Comparison of ENCODE assay signal across 10 cellular contexts in genomic region chr5:134547579-134547978, GRCh38. TPM values are rescaled to one million over a fixed set of nuclear protein-coding genes. Genes with fewer than 3 reads are reported as not detected.
DNase-seq lines count a peak whose midpoint lies in the region; ATAC-seq and TF ChIP-seq lines count a peak whose summit lies in the region.
"Had no signal": no experiment of that assay in that cellular context is flagged by ENCODE, and none has a peak within 500 bp of the region (broad histone marks: within the 10 kb centered on the region; RNA-seq: fewer than 3 reads in every experiment).

No MANE protein-coding gene starts in this region.

- H3K9me3 ChIP-seq in CD4-positive, alpha-beta T cell (ENCODE audit: control insufficient read depth, low read length): no peaks in the 10 kb centered on the region

- no peak for DNase-seq in CD4-positive, alpha-beta T cell
- peak; percentile 78 for DNase-seq in NCI-H226
- peak; percentile 71 for DNase-seq in dedifferentiated amniotic fluid mesenchymal stem cell (ENCODE audit: extremely low spot score)
- no peak for DNase-seq in omental fat pad (ENCODE audit: low spot score)
- DNase-seq in NCI-H526 (lab: John Stamatoyannopoulos, UW): no peak
- DNase-seq in stimulated activated CD4-positive, alpha-beta T cell treated with anti-CD3 and anti-CD28 coated beads, Interleukin-1b, Interleukin-23, amount 100 ng/mL, for 48 hours: no peak
- DNase-seq: activated T-cell treated with anti-CD3 and anti-CD28 coated beads, Interleukin-2, amount 50 U/mL, for 72 hours; glutamatergic neuron had no signal

- peaks cover 69% of the 10 kb centered on the region for H3K4me1 Mint-ChIP-seq in CD4-positive, alpha-beta T cell (ENCODE audit: low read depth)

- no peak overlapping the region for H3K4me3 Mint-ChIP-seq in CD4-positive, alpha-beta T cell
- H3K4me3 Mint-ChIP-seq: activated T-cell treated with anti-CD3 and anti-CD28 coated beads, Interleukin-2, amount 50 U/mL, for 72 hours had no signal

- H3K36me3 Mint-ChIP-seq in CD4-positive, alpha-beta T cell (ENCODE audit: low read depth): peaks cover 82% of the 10 kb centered on the region

- no peaks in the 10 kb centered on the region for H3K9me3 Mint-ChIP-seq in CD4-positive, alpha-beta T cell
- H3K9me3 Mint-ChIP-seq: activated T-cell treated with anti-CD3 and anti-CD28 coated beads, Interleukin-2, amount 50 U/mL, for 72 hours had no signal

- peak overlapping the region; percentile 90 for H3K27ac Mint-ChIP-seq in CD4-positive, alpha-beta T cell

- POLR2A ChIA-PET in CD4-positive, alpha-beta T cell (lab: Charles Lee): interaction anchor here (0.9 to 4.4 kb wide), 4 partner anchors 8 to 136 kb away, joined by 3 to 24 read pairs (median 3); partner anchors contain the start of genes CDKN2AIPNL and JADE2

- H3K27me3 ChIP-seq in CD4-positive, alpha-beta T cell (ENCODE audit: control insufficient read depth, insufficient read depth, low read length): no peaks in the 10 kb centered on the region

- no peak for ATAC-seq in CD4-positive, alpha-beta T cell (ENCODE audit: poor library complexity)
- peak; percentile 71 for ATAC-seq in omental fat pad (ENCODE audit: low FRiP score)
- ATAC-seq in GM19467 (IDR thresholded peaks at IDR 0.05; ENCODE audit: unreplicated experiment): no peak
- no peak for ATAC-seq in HG03469 (IDR thresholded peaks at IDR 0.05; ENCODE audit: unreplicated experiment)
- ATAC-seq: activated T-cell treated with anti-CD3 and anti-CD28 coated beads, Interleukin-2, amount 50 U/mL, for 72 hours had no signal

- CTCF ChIA-PET in CD4-positive, alpha-beta T cell (lab: Charles Lee): interaction anchor here (1.2 to 4.8 kb wide), 3 partner anchors 20 to 40 kb away, joined by 3 to 36 read pairs (median 5); no protein-coding TSS in a partner anchor

- intact Hi-C loops in CD4-positive, alpha-beta T cell (cut with DNase I, micrococcal nuclease): no loop called here

- H3K27ac ChIP-seq in CD4-positive, alpha-beta T cell (ENCODE audit: low read depth, low read length): no peak overlapping the region

- no peak for TF ChIP-seq CTCF in CD4-positive, alpha-beta T cell (IDR thresholded peaks at IDR 0.05)
- no peak for TF ChIP-seq CTCF in omental fat pad (IDR thresholded peaks at IDR 0.05)

- H3K27me3 Mint-ChIP-seq in CD4-positive, alpha-beta T cell: no peaks in the 10 kb centered on the region

RNA-seq across cellular contexts. Expression of gene JADE2, which starts 22.1 kb away (rescaled TPM):
- total RNA-seq in CD4-positive, alpha-beta T cell: 100 to 1,000 TPM; 120 to 124 TPM
- total RNA-seq in omental fat pad: 10 to 100 TPM; 17.8 to 72.7 (median 33.8) TPM

Comparison
In these comparisons a context has a peak if more than half of its experiments do, and no peak if none do; other contexts are left out.
1. DNase-seq: peak in NCI-H226 (single experiment) and dedifferentiated amniotic fluid mesenchymal stem cell (single experiment); none in CD4-positive, alpha-beta T cell (0 of 10), omental fat pad (single experiment), NCI-H526 (0 of 2) and stimulated activated CD4-positive, alpha-beta T cell treated with anti-CD3 and anti-CD28 coated beads, Interleukin-1b, Interleukin-23, amount 100 ng/mL, for 48 hours (single experiment).